In genomic region chr3:14521611-14522010, GRCh38 we compare ENCODE assay signal across 34 cellular contexts. TPM values are rescaled to one million over a fixed set of nuclear protein-coding genes. Genes with fewer than 3 reads are reported as not detected.
DNase-seq lines count a peak whose midpoint lies in the region; ATAC-seq, FAIRE-seq and TF ChIP-seq lines count a peak whose summit lies in the region.
"Had no signal": no experiment of that assay in that cellular context is flagged by ENCODE, and none has a peak within 500 bp of the region (broad histone marks: within the 10 kb centered on the region; RNA-seq: fewer than 3 reads in every experiment).

No MANE protein-coding gene starts in this region.

- no peak overlapping the region for H3K27ac ChIP-seq in WERI-Rb-1
- H3K27ac ChIP-seq in coronary artery: peak overlapping the region; percentile 38 to 83
- no peak overlapping the region for H3K27ac ChIP-seq in kidney (ENCODE audit: low read depth in 2 of 2, low read length in 2 of 2)
- peak overlapping the region in 1 of 4 donors; percentile 1 for H3K27ac ChIP-seq in sigmoid colon
- no peak overlapping the region for H3K27ac ChIP-seq in colonic mucosa
- H3K27ac ChIP-seq: BLaER1 treated with 17β-estradiol and CSF1 and Interleukin-3, amounts not matched to agents 10 nM and 100 nM; parathyroid adenoma; PC-9 had no signal

- no peak for TF ChIP-seq EP300 in sigmoid colon (IDR thresholded peaks at IDR 0.05)

- 84 to 86% methylated on average over 12 of the region's 12 CpGs for WGBS in sigmoid colon, 2 donors

- no peaks in the 10 kb centered on the region for H3K36me3 ChIP-seq in WERI-Rb-1
- H3K36me3 ChIP-seq in kidney (ENCODE audit: control insufficient read depth in 1 of 2, insufficient read depth in 2 of 2, low read length in 2 of 2): no peaks in the 10 kb centered on the region
- no peaks in the 10 kb centered on the region for H3K36me3 ChIP-seq in sigmoid colon
- H3K36me3 ChIP-seq in colonic mucosa: no peaks in the 10 kb centered on the region
- H3K36me3 ChIP-seq: BLaER1 treated with 17β-estradiol and CSF1 and Interleukin-3, amounts not matched to agents 10 nM and 100 nM; breast epithelium had no signal

- no peak overlapping the region for H3K9ac ChIP-seq in kidney (ENCODE audit: low read length in 2 of 2)
- H3K9ac ChIP-seq in colonic mucosa (ENCODE audit: low read depth in 2 of 2, low read length in 2 of 2): no peak overlapping the region
- H3K9ac ChIP-seq: BLaER1 treated with 17β-estradiol and CSF1 and Interleukin-3, amounts not matched to agents 10 nM and 100 nM; parathyroid adenoma had no signal

- intact Hi-C loops in kidney (cut with DNase I): no loop called here
- intact Hi-C loops in sigmoid colon (cut with DNase I): no loop called here
- intact Hi-C loops in colonic mucosa (cut with DNase I): no loop called here

- H3K4me1 ChIP-seq in kidney (ENCODE audit: control insufficient read depth in 1 of 2, insufficient read depth in 1 of 2, low read depth in 1 of 2, low read length in 2 of 2) (no peaks in the 10 kb centered on the region), sigmoid colon (peaks cover 0 to 16% (median 6%) of the 10 kb centered on the region in 4 donors), colonic mucosa (no peaks in the 10 kb centered on the region)
- H3K4me1 ChIP-seq: BLaER1 treated with 17β-estradiol and CSF1 and Interleukin-3, amounts not matched to agents 10 nM and 100 nM; breast epithelium; parathyroid adenoma had no signal

- no peak for FAIRE-seq in kidney (lab: Jason Lieb, UNC)
- FAIRE-seq: colon, keratinocyte had no signal

- H3K27me3 ChIP-seq in WERI-Rb-1 (ENCODE audit: insufficient read depth, low read depth, severe bottlenecking): no peaks in the 10 kb centered on the region
- no peaks in the 10 kb centered on the region for H3K27me3 ChIP-seq in sigmoid colon
- H3K27me3 ChIP-seq in colonic mucosa: no peaks in the 10 kb centered on the region
- H3K27me3 ChIP-seq: BLaER1 treated with 17β-estradiol and CSF1 and Interleukin-3, amounts not matched to agents 10 nM and 100 nM; breast epithelium had no signal

- H3K4me3 ChIP-seq in WERI-Rb-1 (ENCODE audit: low read depth, low read length) (no peak overlapping the region), coronary artery (no peak overlapping the region), kidney (ENCODE audit: low read length in 2 of 2) (no peak overlapping the region), sigmoid colon (no peak overlapping the region), colonic mucosa (no peak overlapping the region)
- H3K4me3 ChIP-seq: BLaER1 treated with 17β-estradiol and CSF1 and Interleukin-3, amounts not matched to agents 10 nM and 100 nM; breast epithelium; lung; mucosa of descending colon; PC-9 had no signal

- no peaks in the 10 kb centered on the region for H3K9me3 ChIP-seq in WERI-Rb-1 (ENCODE audit: severe bottlenecking)
- no peaks in the 10 kb centered on the region for H3K9me3 ChIP-seq in kidney (ENCODE audit: control insufficient read depth in 1 of 2, low read length in 2 of 2)
- no peaks in the 10 kb centered on the region for H3K9me3 ChIP-seq in sigmoid colon
- H3K9me3 ChIP-seq in colonic mucosa: no peaks in the 10 kb centered on the region
- H3K9me3 ChIP-seq: BLaER1 treated with 17β-estradiol and CSF1 and Interleukin-3, amounts not matched to agents 10 nM and 100 nM; breast epithelium; mucosa of descending colon had no signal

- ATAC-seq in HG03135 (IDR thresholded peaks at IDR 0.05; ENCODE audit: unreplicated experiment): no peak
- ATAC-seq: activated CD8-positive, alpha-beta T cell treated with anti-CD3 and anti-CD28 coated beads for 36 hours; activated T-helper 17 cell treated with anti-CD3 and anti-CD28 coated beads, Interleukin-2, amount 50 U/mL, for 72 hours; effector memory CD8-positive, alpha-beta T cell; mucosa of descending colon had no signal

- TF ChIP-seq CTCF in WERI-Rb-1 (IDR thresholded peaks at IDR 0.05; ENCODE audit: low read depth, low read length) (no peak), coronary artery (IDR thresholded peaks at IDR 0.05) (no peak), kidney (IDR thresholded peaks at IDR 0.05; ENCODE audit: borderline replicate concordance, extremely low read depth, insufficient read depth) (no peak), sigmoid colon (IDR thresholded peaks at IDR 0.05) (no peak), colonic mucosa (IDR thresholded peaks at IDR 0.05) (no peak)

- TF ChIP-seq POLR2A in sigmoid colon (IDR thresholded peaks at IDR 0.05): no peak

- DNase-seq in WERI-Rb-1 (peak; percentile 6), coronary artery (ENCODE audit: low spot score) (no peak), kidney (peak; percentile 41), sigmoid colon (peak; percentile 34), NOMO-1 (lab: John Stamatoyannopoulos, UW; ENCODE audit: unreplicated experiment in 2 of 2) (no peak), colonic mucosa (no peak)
- DNase-seq: activated CD4-positive, alpha-beta T cell treated with anti-CD3 and anti-CD28 coated beads for 1 hour; activated CD8-positive, alpha-beta memory T cell treated with anti-CD3 and anti-CD28 coated beads, Interleukin-2, amount 50 U/mL, for 48 hours; activated CD8-positive, alpha-beta T cell treated with anti-CD3 and anti-CD28 coated beads for 36 hours; anterior cingulate cortex; effector memory CD8-positive, alpha-beta T cell; EL; erythroblast; HCEC 1CT; Karpas-422; mucosa of descending colon; NCI-H1417; NCI-H2029 treated with DMSO at 0.1 percent for 48 hours; NCI-H526 treated with DMSO at 0.1 percent for 48 hours; nephron progenitor cell; NK-92 treated with Interleukin-12 subunit alpha and Interleukin-12 subunit beta, amount 100 ng/mL, for 24 hours; PC-9; SHP77 treated with DMSO at 0.1 percent for 48 hours; stimulated activated CD4-positive, alpha-beta T cell treated with anti-CD3 and anti-CD28 coated beads, Interleukin-15, amount 100 ng/mL, for 24 hours; stimulated activated CD4-positive, alpha-beta T cell treated with anti-CD3 and anti-CD28 coated beads, Interleukin-4, amount 100 ng/mL, for 4 hours had no signal

RNA-seq across cellular contexts. Expression of gene GRIP2, which starts 18.5 kb away (rescaled TPM):
- 3.0 TPM for total RNA-seq in kidney
- 3.2 TPM for polyA plus RNA-seq in kidney (ENCODE audit: insufficient read depth, low read depth, low replicate concordance)
- total RNA-seq in sigmoid colon: 1 to 10 TPM in 2 of 4 donors, under 1 TPM in 2; 0.16 to 1.7 (median 0.87) TPM
- under 1 TPM; under 0.01 to 0.90 (median 0.23) TPM for polyA plus RNA-seq in sigmoid colon
- under 1 TPM; 0.47 to 0.53 TPM for total RNA-seq in colonic mucosa
- total RNA-seq: activated CD8-positive, alpha-beta T cell treated with anti-CD3 and anti-CD28 coated beads for 36 hours; PC-9; T-helper 2 cell treated with Interferon-gamma antibody and Interleukin-4, amounts not matched to agents 100 ng/mL and 5 ng/mL, for 36 hours had no signal

Comparison
In these comparisons a context has a peak if more than half of its experiments do, and no peak if none do; other contexts are left out.
1. DNase-seq: peak in WERI-Rb-1 (single experiment), kidney (single experiment) and sigmoid colon (single experiment); none in coronary artery (single experiment), NOMO-1 (0 of 2) and colonic mucosa (single experiment).
2. H3K27ac ChIP-seq: peak in coronary artery (2 of 2); none in WERI-Rb-1 (single experiment), kidney (0 of 2) and colonic mucosa (single experiment).